16 cellular contexts compared by ENCODE assay signal in the genomic region with DNA sequence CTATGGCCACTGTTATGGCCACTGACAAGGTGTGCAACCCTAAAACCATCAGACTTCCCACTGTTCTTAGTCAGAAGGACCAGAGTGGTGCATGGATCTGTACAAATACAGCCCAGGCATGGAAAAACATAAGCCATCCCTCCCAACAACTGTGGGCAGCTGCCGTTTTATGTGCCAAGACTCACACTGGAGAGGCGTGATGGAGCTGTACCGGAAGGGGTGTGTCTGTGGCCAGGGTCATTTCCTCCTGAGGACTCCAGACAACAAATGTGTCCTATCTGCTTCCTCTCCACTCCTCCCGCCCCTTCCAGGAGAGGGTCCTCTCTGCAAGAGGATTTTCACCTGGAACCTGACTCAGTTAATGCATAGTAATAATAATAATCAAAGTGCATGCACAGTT. TPM values are rescaled to one million over a fixed set of nuclear protein-coding genes. Genes with fewer than 3 reads are reported as not detected.
DNase-seq lines count a peak whose midpoint lies in the region; ATAC-seq and TF ChIP-seq lines count a peak whose summit lies in the region.
"Had no signal": no experiment of that assay in that cellular context is flagged by ENCODE, and none has a peak within 500 bp of the region (broad histone marks: within the 10 kb centered on the region; RNA-seq: fewer than 3 reads in every experiment).

No MANE protein-coding gene starts in this region.

- H3K79me2 ChIP-seq in OCI-LY1 (ENCODE audit: insufficient read depth, low read length) = no peaks in the 10 kb centered on the region

- H3K4me2 ChIP-seq in OCI-LY1 (ENCODE audit: low read length) = no peak overlapping the region

- H3F3A ChIP-seq in OCI-LY1 (ENCODE audit: insufficient read depth, low read length) = no peaks in the 10 kb centered on the region

- peak; percentile 84 for DNase-seq in GF-D8 (lab: John Stamatoyannopoulos, UW)
- peak; percentile 31 for DNase-seq in central memory CD4-positive, alpha-beta T cell
- DNase-seq in mesenteric fat pad (ENCODE audit: low spot score) = peak; percentile 64
- no peak for DNase-seq in NCI-H1436 (lab: John Stamatoyannopoulos, UW)
- no peak for DNase-seq in SKM-1 treated with dmso at 0.1 percent for 144 hours (lab: John Stamatoyannopoulos, UW; ENCODE audit: unreplicated experiment)
- DNase-seq: amniotic stem cell, dorsolateral prefrontal cortex, foreskin keratinocyte, islet precursor cell, NCI-H1694 treated with DMSO at 0.1 percent for 48 hours, small intestine had no signal

- no peak overlapping the region for H3K4me3 ChIP-seq in OCI-LY1 (ENCODE audit: low read depth, low read length, poor library complexity, severe bottlenecking)
- H3K4me3 ChIP-seq: dorsolateral prefrontal cortex, suprapubic skin had no signal

- TF ChIP-seq CTCF in OCI-LY1 (IDR thresholded peaks at IDR 0.05; ENCODE audit: low read length) = no peak

- peaks cover 66% of the 10 kb centered on the region for H3K4me1 ChIP-seq in OCI-LY1 (ENCODE audit: insufficient read depth, low read length, severe bottlenecking)
- H3K4me1 ChIP-seq: foreskin keratinocyte, suprapubic skin had no signal

- ATAC-seq in HG02642 (IDR thresholded peaks at IDR 0.05; ENCODE audit: poor library complexity, unreplicated experiment) = no peak
- ATAC-seq: foreskin keratinocyte had no signal

- H3K9me2 ChIP-seq in OCI-LY1 (ENCODE audit: low read depth, low read length) = no peaks in the 10 kb centered on the region

- H2AFZ ChIP-seq in OCI-LY1 (ENCODE audit: low read length) = no peak overlapping the region

- H3K9ac ChIP-seq in OCI-LY1 (ENCODE audit: low read length) = no peak overlapping the region

- no peaks in the 10 kb centered on the region for H3K36me3 ChIP-seq in OCI-LY1 (ENCODE audit: insufficient read depth, low read length)
- H3K36me3 ChIP-seq: neutrophil, suprapubic skin had no signal

- no peaks in the 10 kb centered on the region for H3K9me3 ChIP-seq in OCI-LY1 (ENCODE audit: low read length)
- H3K9me3 ChIP-seq: neutrophil, suprapubic skin had no signal

- no peaks in the 10 kb centered on the region for H4K20me1 ChIP-seq in OCI-LY1 (ENCODE audit: insufficient read depth, low read length)

- peak overlapping the region; percentile 40 for H3K27ac ChIP-seq in OCI-LY1 (ENCODE audit: low read depth, low read length, poor library complexity, severe bottlenecking)
- H3K27ac ChIP-seq: dorsolateral prefrontal cortex, foreskin keratinocyte, neutrophil, suprapubic skin had no signal

- H3K27me3 ChIP-seq in OCI-LY1 (ENCODE audit: insufficient read depth, low read length) = no peaks in the 10 kb centered on the region
- H3K27me3 ChIP-seq: neutrophil had no signal

RNA-seq across cellular contexts. Expression of gene KCNJ1, which starts 29.5 kb away (rescaled TPM):
- total RNA-seq in mesenteric fat pad = not detected
- total RNA-seq: foreskin keratinocyte, SK-MEL-5 had no signal

RNA-seq across cellular contexts. Expression of gene KCNJ5, which starts 53.5 kb away (rescaled TPM):
- 4.6 TPM for total RNA-seq in mesenteric fat pad

Comparison
In these comparisons a context has a peak if more than half of its experiments do, and no peak if none do; other contexts are left out.
1. DNase-seq: peak in GF-D8 (single experiment), central memory CD4-positive, alpha-beta T cell (single experiment) and mesenteric fat pad (single experiment); none in NCI-H1436 (single experiment) and SKM-1 treated with dmso at 0.1 percent for 144 hours (single experiment).